Comparison of ENCODE assay signal across 8 cellular contexts in the genomic region with DNA sequence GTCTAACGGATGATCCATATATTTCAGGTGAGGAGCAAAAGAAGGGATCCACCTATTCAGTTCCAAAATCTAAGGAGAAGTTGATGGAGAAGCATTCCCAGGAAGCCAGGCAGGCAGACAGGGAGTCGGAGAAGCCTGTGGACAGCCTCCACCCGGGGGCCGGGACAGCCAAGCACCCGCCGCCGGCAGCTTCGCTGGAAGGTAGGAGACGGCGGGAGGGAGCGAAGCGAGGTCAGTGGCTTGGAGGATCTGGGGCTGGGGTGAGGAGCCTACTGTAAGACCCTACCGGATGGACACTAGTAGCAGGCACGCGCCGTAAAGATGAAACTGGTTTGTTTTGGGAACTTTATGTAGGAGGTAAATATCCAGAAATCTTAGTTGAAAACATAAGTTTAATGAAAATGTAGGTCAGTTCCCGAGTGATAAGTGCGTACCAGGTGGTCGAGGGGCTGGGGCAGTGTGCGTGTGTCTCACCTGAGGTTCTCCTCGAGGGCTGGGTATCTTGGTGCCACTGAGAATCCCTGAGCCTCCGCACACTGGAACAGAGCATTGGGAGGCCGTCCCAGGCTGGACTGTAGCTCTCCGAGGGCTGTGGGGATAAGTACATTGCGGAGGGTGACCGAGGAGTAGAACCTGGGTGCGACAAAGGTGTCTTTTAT. TPM values are rescaled to one million over a fixed set of nuclear protein-coding genes. Genes with fewer than 3 reads are reported as not detected.
DNase-seq lines count a peak whose midpoint lies in the region; ATAC-seq and TF ChIP-seq lines count a peak whose summit lies in the region.

No MANE protein-coding gene starts in this region.

- peak overlapping the region; percentile 91 for H3K4me3 Mint-ChIP-seq in activated naive CD4-positive, alpha-beta T cell treated with anti-CD3 and anti-CD28 coated beads for 36 hours
- H3K4me3 Mint-ChIP-seq in endothelial cell (ENCODE audit: unreplicated experiment): peak overlapping the region; percentile 97
- peak overlapping the region; percentile 79 to 88 (median 86) for H3K4me3 Mint-ChIP-seq in naive thymus-derived CD8-positive, alpha-beta T cell

- no peak for TF ChIP-seq CTCF in RWPE1 (conservative IDR thresholded peaks at IDR 0.05; ENCODE audit: low read depth)
- no peak for TF ChIP-seq CTCF in endothelial cell (IDR thresholded peaks at IDR 0.05; ENCODE audit: unreplicated experiment)

- H3K9me3 Mint-ChIP-seq in activated naive CD4-positive, alpha-beta T cell treated with anti-CD3 and anti-CD28 coated beads for 36 hours: no peaks in the 10 kb centered on the region
- H3K9me3 Mint-ChIP-seq in endothelial cell (ENCODE audit: unreplicated experiment): no peaks in the 10 kb centered on the region
- H3K9me3 Mint-ChIP-seq in naive thymus-derived CD8-positive, alpha-beta T cell: no peaks in the 10 kb centered on the region

- H3K27ac ChIP-seq in RWPE1: peak overlapping the region; percentile 91

- intact Hi-C loops in activated naive CD4-positive, alpha-beta T cell treated with anti-CD3 and anti-CD28 coated beads for 36 hours (cut with micrococcal nuclease): loop anchor here (2.0 to 10.0 kb wide), 2 partner anchors 28 to 414 kb away; a partner anchor contains a TSS

- H3K36me3 Mint-ChIP-seq in activated naive CD4-positive, alpha-beta T cell treated with anti-CD3 and anti-CD28 coated beads for 36 hours (ENCODE audit: low read depth): peaks cover 33% of the 10 kb centered on the region
- H3K36me3 Mint-ChIP-seq in endothelial cell (ENCODE audit: low read depth, unreplicated experiment): peaks cover 36% of the 10 kb centered on the region
- H3K36me3 Mint-ChIP-seq in naive thymus-derived CD8-positive, alpha-beta T cell: peaks cover 0 to 21% (median 0%) of the 10 kb centered on the region in 3 donors

- POLR2A ChIA-PET in RWPE1 (lab: Yijun Ruan, JAX; ENCODE audit: low non-redundant PET): no interaction called here
- POLR2A ChIA-PET in naive thymus-derived CD8-positive, alpha-beta T cell (lab: Charles Lee): interaction anchor here (0.6 to 2.6 kb wide), 3 partner anchors 28 to 267 kb away, joined by 4 to 12 read pairs (median 12); a partner anchor contains a TSS

- H3K4me1 Mint-ChIP-seq in activated naive CD4-positive, alpha-beta T cell treated with anti-CD3 and anti-CD28 coated beads for 36 hours (ENCODE audit: low read depth): peaks cover 32% of the 10 kb centered on the region
- H3K4me1 Mint-ChIP-seq in endothelial cell (ENCODE audit: unreplicated experiment): peaks cover 8% of the 10 kb centered on the region
- peaks cover 11 to 43% (median 30%) of the 10 kb centered on the region in 4 donors for H3K4me1 Mint-ChIP-seq in naive thymus-derived CD8-positive, alpha-beta T cell

- no peaks in the 10 kb centered on the region for H3K27me3 Mint-ChIP-seq in activated naive CD4-positive, alpha-beta T cell treated with anti-CD3 and anti-CD28 coated beads for 36 hours (ENCODE audit: low read depth)
- peaks cover 12% of the 10 kb centered on the region for H3K27me3 Mint-ChIP-seq in endothelial cell (ENCODE audit: unreplicated experiment)
- no peaks in the 10 kb centered on the region for H3K27me3 Mint-ChIP-seq in naive thymus-derived CD8-positive, alpha-beta T cell

- no peak for DNase-seq in activated naive CD4-positive, alpha-beta T cell treated with anti-CD3 and anti-CD28 coated beads for 36 hours
- no peak for DNase-seq in activated naive CD4-positive, alpha-beta T cell (lab: John Stamatoyannopoulos, UW)
- DNase-seq in RWPE1 (ENCODE audit: low spot score): peak; percentile 30
- no peak for DNase-seq in endothelial cell (ENCODE audit: low spot score)
- no peak for DNase-seq in naive thymus-derived CD8-positive, alpha-beta T cell
- DNase-seq in NCI-H1694 treated with DMSO at 0.1 percent for 48 hours (lab: John Stamatoyannopoulos, UW): no peak
- no peak for DNase-seq in HCEC 1CT
- no peak for DNase-seq in medulla oblongata (ENCODE audit: extremely low spot score)

- CTCF ChIA-PET in activated naive CD4-positive, alpha-beta T cell treated with anti-CD3 and anti-CD28 coated beads for 36 hours (lab: Charles Lee): interaction anchor here (0.6 kb wide), 1 partner anchor 41 kb away, joined by 4 read pairs; no protein-coding TSS in a partner anchor
- CTCF ChIA-PET in RWPE1 (lab: Yijun Ruan, JAX): interaction anchor here (0.5 to 1.3 kb wide), 3 partner anchors 17 to 63 kb away, joined by 3 read pairs; no protein-coding TSS in a partner anchor

- peak overlapping the region; percentile 77 for H3K27ac Mint-ChIP-seq in activated naive CD4-positive, alpha-beta T cell treated with anti-CD3 and anti-CD28 coated beads for 36 hours
- peak overlapping the region; percentile 61 for H3K27ac Mint-ChIP-seq in endothelial cell (ENCODE audit: unreplicated experiment)
- peak overlapping the region; percentile 63 to 91 (median 84) for H3K27ac Mint-ChIP-seq in naive thymus-derived CD8-positive, alpha-beta T cell

- ATAC-seq in naive thymus-derived CD8-positive, alpha-beta T cell: no peak

RNA-seq across cellular contexts. Expression of a gene that starts 0.7 kb away (rescaled TPM):
- 1 to 10 TPM; 6.5 to 7.0 TPM for total RNA-seq in activated naive CD4-positive, alpha-beta T cell treated with anti-CD3 and anti-CD28 coated beads for 36 hours
- total RNA-seq in endothelial cell (ENCODE audit: unreplicated experiment): 13.8 TPM
- 1 to 10 TPM; 6.2 to 7.7 TPM for total RNA-seq in naive thymus-derived CD8-positive, alpha-beta T cell
- 1 to 10 TPM; 1.7 to 3.0 (median 2.3) TPM for polyA plus RNA-seq in naive thymus-derived CD8-positive, alpha-beta T cell

RNA-seq across cellular contexts. Expression of a gene that starts 0.8 kb away (rescaled TPM):
- 10 to 100 TPM; 46.8 to 48.4 TPM for total RNA-seq in activated naive CD4-positive, alpha-beta T cell treated with anti-CD3 and anti-CD28 coated beads for 36 hours
- total RNA-seq in endothelial cell (ENCODE audit: unreplicated experiment): 104 TPM
- total RNA-seq in naive thymus-derived CD8-positive, alpha-beta T cell: 10 to 100 TPM; 75.3 to 75.4 TPM
- polyA plus RNA-seq in naive thymus-derived CD8-positive, alpha-beta T cell: 10 to 100 TPM; 48.9 to 58.3 (median 52.7) TPM

RNA-seq across cellular contexts. Expression of a gene that starts 28.1 kb away (rescaled TPM):
- total RNA-seq in activated naive CD4-positive, alpha-beta T cell treated with anti-CD3 and anti-CD28 coated beads for 36 hours: 100 to 1,000 TPM; 128 to 158 TPM
- total RNA-seq in endothelial cell (ENCODE audit: unreplicated experiment): 83.2 TPM
- total RNA-seq in naive thymus-derived CD8-positive, alpha-beta T cell: 100 to 1,000 TPM; 129 to 135 TPM
- polyA plus RNA-seq in naive thymus-derived CD8-positive, alpha-beta T cell: 10 to 100 TPM; 25.4 to 63.3 (median 27.3) TPM

RNA-seq across cellular contexts. Expression of a gene that starts 43.2 kb away (rescaled TPM):
- total RNA-seq in activated naive CD4-positive, alpha-beta T cell treated with anti-CD3 and anti-CD28 coated beads for 36 hours: 1 to 10 TPM in 1 of 2 experiments, under 1 TPM in 1; 0.93 to 1.2 TPM
- total RNA-seq in endothelial cell (ENCODE audit: unreplicated experiment): 7.5 TPM
- total RNA-seq in naive thymus-derived CD8-positive, alpha-beta T cell: 1 to 10 TPM; 6.9 to 8.1 TPM
- 1 to 10 TPM; 3.5 to 6.4 (median 5.4) TPM for polyA plus RNA-seq in naive thymus-derived CD8-positive, alpha-beta T cell

RNA-seq across cellular contexts. Expression of a gene that starts 44.9 kb away (rescaled TPM):
- total RNA-seq in activated naive CD4-positive, alpha-beta T cell treated with anti-CD3 and anti-CD28 coated beads for 36 hours: not detected
- total RNA-seq in endothelial cell (ENCODE audit: unreplicated experiment): 118 TPM
- total RNA-seq in naive thymus-derived CD8-positive, alpha-beta T cell: not detected
- polyA plus RNA-seq in naive thymus-derived CD8-positive, alpha-beta T cell: not detected
